In the genomic region with DNA sequence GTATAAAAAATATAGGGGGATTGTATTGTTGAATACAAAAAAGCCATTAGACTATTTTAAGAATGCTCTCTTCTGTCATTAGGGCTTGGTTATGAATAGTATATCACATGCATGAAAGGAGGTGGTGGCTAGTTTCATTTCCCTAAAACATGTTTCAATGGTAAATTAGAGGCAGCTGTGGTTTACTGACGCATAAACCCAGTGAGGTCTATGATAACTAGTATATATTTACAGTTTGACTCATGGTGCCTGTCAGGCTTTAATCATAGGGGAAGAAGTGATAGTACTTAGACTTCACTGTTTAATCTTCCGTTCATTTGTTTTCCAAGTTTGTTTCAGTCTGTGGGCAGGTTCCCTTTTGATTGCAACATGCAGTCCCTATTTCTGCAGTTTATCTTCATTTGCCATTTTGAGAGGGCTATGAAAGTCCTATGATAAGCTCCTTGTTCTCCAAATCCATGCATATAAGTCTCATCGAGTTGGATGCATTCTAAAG, we compare ENCODE assay signal across 1 cellular context.
TF ChIP-seq lines count a peak whose summit lies in the region.

No MANE protein-coding gene starts in this region.

TF ChIP-seq in HEK293, 187 proteins besides CTCF, POLR2A, EP300 and RAD21 (continued from another document):
- TF ChIP-seq, protein P1, sequence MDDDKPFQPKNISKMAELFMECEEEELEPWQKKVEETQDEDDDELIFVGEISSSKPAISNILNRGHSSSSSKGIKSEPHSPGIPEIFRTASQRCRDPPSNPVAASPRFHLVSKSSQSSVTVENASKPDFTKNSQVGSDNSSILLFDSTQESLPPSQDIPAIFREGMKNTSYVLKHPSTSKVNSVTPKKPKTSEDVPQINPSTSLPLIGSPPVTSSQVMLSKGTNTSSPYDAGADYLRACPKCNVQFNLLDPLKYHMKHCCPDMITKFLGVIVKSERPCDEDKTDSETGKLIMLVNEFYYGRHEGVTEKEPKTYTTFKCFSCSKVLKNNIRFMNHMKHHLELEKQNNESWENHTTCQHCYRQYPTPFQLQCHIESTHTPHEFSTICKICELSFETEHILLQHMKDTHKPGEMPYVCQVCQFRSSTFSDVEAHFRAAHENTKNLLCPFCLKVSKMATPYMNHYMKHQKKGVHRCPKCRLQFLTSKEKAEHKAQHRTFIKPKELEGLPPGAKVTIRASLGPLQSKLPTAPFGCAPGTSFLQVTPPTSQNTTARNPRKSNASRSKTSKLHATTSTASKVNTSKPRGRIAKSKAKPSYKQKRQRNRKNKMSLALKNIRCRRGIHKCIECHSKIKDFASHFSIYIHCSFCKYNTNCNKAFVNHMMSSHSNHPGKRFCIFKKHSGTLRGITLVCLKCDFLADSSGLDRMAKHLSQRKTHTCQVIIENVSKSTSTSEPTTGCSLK (tag by site-specific recombination; IDR thresholded peaks at IDR 0.05): no peak
- no peak for TF ChIP-seq ZNF660 (tag by site-specific recombination; IDR thresholded peaks at IDR 0.05)
- TF ChIP-seq ZNF121 (tag by site-specific recombination; IDR thresholded peaks at IDR 0.05): no peak
- TF ChIP-seq, protein P2, sequence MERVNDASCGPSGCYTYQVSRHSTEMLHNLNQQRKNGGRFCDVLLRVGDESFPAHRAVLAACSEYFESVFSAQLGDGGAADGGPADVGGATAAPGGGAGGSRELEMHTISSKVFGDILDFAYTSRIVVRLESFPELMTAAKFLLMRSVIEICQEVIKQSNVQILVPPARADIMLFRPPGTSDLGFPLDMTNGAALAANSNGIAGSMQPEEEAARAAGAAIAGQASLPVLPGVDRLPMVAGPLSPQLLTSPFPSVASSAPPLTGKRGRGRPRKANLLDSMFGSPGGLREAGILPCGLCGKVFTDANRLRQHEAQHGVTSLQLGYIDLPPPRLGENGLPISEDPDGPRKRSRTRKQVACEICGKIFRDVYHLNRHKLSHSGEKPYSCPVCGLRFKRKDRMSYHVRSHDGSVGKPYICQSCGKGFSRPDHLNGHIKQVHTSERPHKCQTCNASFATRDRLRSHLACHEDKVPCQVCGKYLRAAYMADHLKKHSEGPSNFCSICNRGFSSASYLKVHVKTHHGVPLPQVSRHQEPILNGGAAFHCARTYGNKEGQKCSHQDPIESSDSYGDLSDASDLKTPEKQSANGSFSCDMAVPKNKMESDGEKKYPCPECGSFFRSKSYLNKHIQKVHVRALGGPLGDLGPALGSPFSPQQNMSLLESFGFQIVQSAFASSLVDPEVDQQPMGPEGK (tag by site-specific recombination; IDR thresholded peaks at IDR 0.05): no peak
- TF ChIP-seq, protein P3, sequence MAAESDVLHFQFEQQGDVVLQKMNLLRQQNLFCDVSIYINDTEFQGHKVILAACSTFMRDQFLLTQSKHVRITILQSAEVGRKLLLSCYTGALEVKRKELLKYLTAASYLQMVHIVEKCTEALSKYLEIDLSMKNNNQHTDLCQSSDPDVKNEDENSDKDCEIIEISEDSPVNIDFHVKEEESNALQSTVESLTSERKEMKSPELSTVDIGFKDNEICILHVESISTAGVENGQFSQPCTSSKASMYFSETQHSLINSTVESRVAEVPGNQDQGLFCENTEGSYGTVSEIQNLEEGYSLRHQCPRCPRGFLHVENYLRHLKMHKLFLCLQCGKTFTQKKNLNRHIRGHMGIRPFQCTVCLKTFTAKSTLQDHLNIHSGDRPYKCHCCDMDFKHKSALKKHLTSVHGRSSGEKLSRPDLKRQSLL (tag by site-specific recombination; IDR thresholded peaks at IDR 0.05): no peak
- no peak for TF ChIP-seq ZBTB48 (tag by site-specific recombination; IDR thresholded peaks at IDR 0.05)
- no peak for TF ChIP-seq GLI4 (tag by site-specific recombination; IDR thresholded peaks at IDR 0.05)
- TF ChIP-seq, protein P4, sequence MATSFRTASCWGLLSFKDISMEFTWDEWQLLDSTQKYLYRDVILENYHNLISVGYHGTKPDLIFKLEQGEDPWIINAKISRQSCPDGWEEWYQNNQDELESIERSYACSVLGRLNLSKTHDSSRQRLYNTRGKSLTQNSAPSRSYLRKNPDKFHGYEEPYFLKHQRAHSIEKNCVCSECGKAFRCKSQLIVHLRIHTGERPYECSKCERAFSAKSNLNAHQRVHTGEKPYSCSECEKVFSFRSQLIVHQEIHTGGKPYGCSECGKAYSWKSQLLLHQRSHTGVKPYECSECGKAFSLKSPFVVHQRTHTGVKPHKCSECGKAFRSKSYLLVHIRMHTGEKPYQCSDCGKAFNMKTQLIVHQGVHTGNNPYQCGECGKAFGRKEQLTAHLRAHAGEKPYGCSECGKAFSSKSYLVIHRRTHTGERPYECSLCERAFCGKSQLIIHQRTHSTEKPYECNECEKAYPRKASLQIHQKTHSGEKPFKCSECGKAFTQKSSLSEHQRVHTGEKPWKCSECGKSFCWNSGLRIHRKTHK (tag by site-specific recombination; IDR thresholded peaks at IDR 0.05): no peak
- peak; percentile 60; the same call in 1 of the 2 replicates for TF ChIP-seq KLF10 (tag by site-specific recombination; IDR thresholded peaks at IDR 0.05)
- TF ChIP-seq, protein P5, sequence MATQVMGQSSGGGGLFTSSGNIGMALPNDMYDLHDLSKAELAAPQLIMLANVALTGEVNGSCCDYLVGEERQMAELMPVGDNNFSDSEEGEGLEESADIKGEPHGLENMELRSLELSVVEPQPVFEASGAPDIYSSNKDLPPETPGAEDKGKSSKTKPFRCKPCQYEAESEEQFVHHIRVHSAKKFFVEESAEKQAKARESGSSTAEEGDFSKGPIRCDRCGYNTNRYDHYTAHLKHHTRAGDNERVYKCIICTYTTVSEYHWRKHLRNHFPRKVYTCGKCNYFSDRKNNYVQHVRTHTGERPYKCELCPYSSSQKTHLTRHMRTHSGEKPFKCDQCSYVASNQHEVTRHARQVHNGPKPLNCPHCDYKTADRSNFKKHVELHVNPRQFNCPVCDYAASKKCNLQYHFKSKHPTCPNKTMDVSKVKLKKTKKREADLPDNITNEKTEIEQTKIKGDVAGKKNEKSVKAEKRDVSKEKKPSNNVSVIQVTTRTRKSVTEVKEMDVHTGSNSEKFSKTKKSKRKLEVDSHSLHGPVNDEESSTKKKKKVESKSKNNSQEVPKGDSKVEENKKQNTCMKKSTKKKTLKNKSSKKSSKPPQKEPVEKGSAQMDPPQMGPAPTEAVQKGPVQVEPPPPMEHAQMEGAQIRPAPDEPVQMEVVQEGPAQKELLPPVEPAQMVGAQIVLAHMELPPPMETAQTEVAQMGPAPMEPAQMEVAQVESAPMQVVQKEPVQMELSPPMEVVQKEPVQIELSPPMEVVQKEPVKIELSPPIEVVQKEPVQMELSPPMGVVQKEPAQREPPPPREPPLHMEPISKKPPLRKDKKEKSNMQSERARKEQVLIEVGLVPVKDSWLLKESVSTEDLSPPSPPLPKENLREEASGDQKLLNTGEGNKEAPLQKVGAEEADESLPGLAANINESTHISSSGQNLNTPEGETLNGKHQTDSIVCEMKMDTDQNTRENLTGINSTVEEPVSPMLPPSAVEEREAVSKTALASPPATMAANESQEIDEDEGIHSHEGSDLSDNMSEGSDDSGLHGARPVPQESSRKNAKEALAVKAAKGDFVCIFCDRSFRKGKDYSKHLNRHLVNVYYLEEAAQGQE (tag by site-specific recombination; IDR thresholded peaks at IDR 0.05): no peak
- 0 out of 2 replicates have a peak, but pooled peaks have one; percentile 16 for TF ChIP-seq PRDM1 (tag by site-specific recombination; IDR thresholded peaks at IDR 0.05)
- TF ChIP-seq IKZF3 (tag by site-specific recombination; IDR thresholded peaks at IDR 0.05): 0 out of 2 replicates have a peak, but pooled peaks have one; percentile 39
- TF ChIP-seq, protein P6, sequence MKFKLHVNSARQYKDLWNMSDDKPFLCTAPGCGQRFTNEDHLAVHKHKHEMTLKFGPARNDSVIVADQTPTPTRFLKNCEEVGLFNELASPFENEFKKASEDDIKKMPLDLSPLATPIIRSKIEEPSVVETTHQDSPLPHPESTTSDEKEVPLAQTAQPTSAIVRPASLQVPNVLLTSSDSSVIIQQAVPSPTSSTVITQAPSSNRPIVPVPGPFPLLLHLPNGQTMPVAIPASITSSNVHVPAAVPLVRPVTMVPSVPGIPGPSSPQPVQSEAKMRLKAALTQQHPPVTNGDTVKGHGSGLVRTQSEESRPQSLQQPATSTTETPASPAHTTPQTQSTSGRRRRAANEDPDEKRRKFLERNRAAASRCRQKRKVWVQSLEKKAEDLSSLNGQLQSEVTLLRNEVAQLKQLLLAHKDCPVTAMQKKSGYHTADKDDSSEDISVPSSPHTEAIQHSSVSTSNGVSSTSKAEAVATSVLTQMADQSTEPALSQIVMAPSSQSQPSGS (tag by site-specific recombination; IDR thresholded peaks at IDR 0.05; ENCODE audit: low read depth): no peak
- no peak for TF ChIP-seq KLF16 (tag by site-specific recombination; IDR thresholded peaks at IDR 0.05)
- TF ChIP-seq ZNF211 (tag by site-specific recombination; IDR thresholded peaks at IDR 0.05; ENCODE audit: low read depth): no peak
